Comparison of ENCODE assay signal across 5 cellular contexts in genomic region chr16:54112807-54113206, GRCh38.
"Had no signal": no experiment of that assay in that cellular context is flagged by ENCODE, and none has a peak within 500 bp of the region (broad histone marks: within the 10 kb centered on the region; RNA-seq: fewer than 3 reads in every experiment).

No MANE protein-coding gene starts in this region.

- FAIRE-seq: HTR-8/SVneo had no signal

- DNase-seq: IMR-90, KBM-7, KG1 had no signal

- H3K27ac ChIP-seq: HL-60 had no signal
